In genomic region chr2:7118606-7119503, GRCh38 we compare ENCODE assay signal across 9 cellular contexts.
DNase-seq lines count a peak whose midpoint lies in the region; ATAC-seq and TF ChIP-seq lines count a peak whose summit lies in the region.
"Had no signal": no experiment of that assay in that cellular context is flagged by ENCODE, and none has a peak within 500 bp of the region (broad histone marks: within the 10 kb centered on the region; RNA-seq: fewer than 3 reads in every experiment).

No MANE protein-coding gene starts in this region.

- no peaks in the 10 kb centered on the region for H3K36me3 ChIP-seq in ascending aorta
- no peaks in the 10 kb centered on the region for H3K36me3 ChIP-seq in left lung

- H3K27ac ChIP-seq in ascending aorta (peak overlapping the region in 1 of 2 donors; percentile 3), left lung (no peak overlapping the region)

- ATAC-seq in left lung = peak; percentile 43
- ATAC-seq in GM21447 (IDR thresholded peaks at IDR 0.05; ENCODE audit: unreplicated experiment) = no peak
- no peak for ATAC-seq in GM18868 (IDR thresholded peaks at IDR 0.05; ENCODE audit: unreplicated experiment)
- ATAC-seq: naive thymus-derived CD4-positive, alpha-beta T cell had no signal

- H3K27me3 ChIP-seq in ascending aorta (no peaks in the 10 kb centered on the region), left lung (no peaks in the 10 kb centered on the region)

- H3K9me3 ChIP-seq in ascending aorta (no peaks in the 10 kb centered on the region), left lung (no peaks in the 10 kb centered on the region)

- TF ChIP-seq CTCF in ascending aorta (IDR thresholded peaks at IDR 0.05) = peak; percentile 25 to 59 (median 34)
- peak in 1 of 2 donors; percentile 20 for TF ChIP-seq CTCF in left lung (IDR thresholded peaks at IDR 0.05)

- H3K4me1 ChIP-seq in ascending aorta = peaks cover 0 to 3% of the 10 kb centered on the region in 2 donors
- H3K4me1 ChIP-seq in left lung = no peaks in the 10 kb centered on the region

- intact Hi-C loops in ascending aorta (cut with DNase I) = no loop called here
- intact Hi-C loops in left lung (cut with DNase I) = no loop called here

- DNase-seq in NCI-H510A treated with DMSO at 0.1 percent for 48 hours (lab: John Stamatoyannopoulos, UW) (peak; percentile 16), NCI-H510A (lab: John Stamatoyannopoulos, UW) (no peak), NCI-H1694 (lab: John Stamatoyannopoulos, UW) (peak; percentile 70), ascending aorta (ENCODE audit: low spot score in 2 of 2) (no peak), left lung (no peak)
- DNase-seq in activated CD4-positive, CD25-positive, alpha-beta regulatory T cell treated with anti-CD3 and anti-CD28 coated beads, Interleukin-2, amount 50 U/mL, for 72 hours = no peak

- H3K4me3 ChIP-seq in ascending aorta (no peak overlapping the region), left lung (no peak overlapping the region)

Comparison
In these comparisons a context has a peak if more than half of its experiments do, and no peak if none do; other contexts are left out.
1. DNase-seq: peak in NCI-H510A treated with DMSO at 0.1 percent for 48 hours (single experiment) and NCI-H1694 (single experiment); none in NCI-H510A (single experiment), ascending aorta (0 of 2), left lung (0 of 2) and activated CD4-positive, CD25-positive, alpha-beta regulatory T cell treated with anti-CD3 and anti-CD28 coated beads, Interleukin-2, amount 50 U/mL, for 72 hours (single experiment).